ENCODE assay signal across 25 cellular contexts in the genomic region with DNA sequence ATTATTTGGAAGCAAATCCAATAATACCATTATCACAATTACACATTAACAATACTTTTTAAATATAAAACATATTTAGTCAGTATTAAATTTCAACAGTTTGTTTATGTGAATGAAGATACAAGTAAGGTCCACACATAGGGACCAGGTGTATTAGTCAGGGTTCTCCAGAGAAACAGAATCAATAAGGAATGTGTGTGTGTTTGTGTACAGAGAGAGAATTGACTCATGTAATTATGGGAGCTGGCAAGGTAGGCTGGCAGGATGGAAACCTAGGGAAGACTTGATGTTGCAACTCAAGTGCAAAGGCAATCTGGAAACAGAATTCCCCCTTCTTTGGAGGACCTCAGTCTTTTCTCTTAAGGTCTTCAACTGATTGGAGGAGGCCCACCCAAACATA.
DNase-seq lines count a peak whose midpoint lies in the region; ATAC-seq, FAIRE-seq and TF ChIP-seq lines count a peak whose summit lies in the region.
"Had no signal": no experiment of that assay in that cellular context is flagged by ENCODE, and none has a peak within 500 bp of the region (broad histone marks: within the 10 kb centered on the region; RNA-seq: fewer than 3 reads in every experiment).

No MANE protein-coding gene starts in this region.

- intact Hi-C loops in K562 (cut with micrococcal nuclease) = no loop called here

- H2AFZ ChIP-seq in K562 (ENCODE audit: low read depth, low read length) = no peak overlapping the region

- H3K4me3 Mint-ChIP-seq in activated CD4-positive, alpha-beta memory T cell treated with anti-CD3 and anti-CD28 coated beads, Interleukin-2, amount 10 ng/mL, durations not matched to agents 7 days and 5 days = no peak overlapping the region
- H3K4me3 Mint-ChIP-seq: CD4-positive, alpha-beta memory T cell; HFFc6 had no signal

- no peak for FAIRE-seq in K562 (lab: Jason Lieb, UNC)
- FAIRE-seq: GM19239 had no signal

- H3K9me3 Mint-ChIP-seq in activated CD4-positive, alpha-beta memory T cell treated with anti-CD3 and anti-CD28 coated beads, Interleukin-2, amount 10 ng/mL, durations not matched to agents 7 days and 5 days = no peaks in the 10 kb centered on the region

- no peaks in the 10 kb centered on the region for H3K79me2 ChIP-seq in K562 (ENCODE audit: control insufficient read depth, insufficient read depth, low read length)

- H3K4me2 ChIP-seq in K562 (ENCODE audit: insufficient read depth, low read length) = no peak overlapping the region
- H3K4me2 ChIP-seq: BLaER1 treated with 17β-estradiol and CSF1 and Interleukin-3, amounts not matched to agents 10 nM and 100 nM had no signal

- no peak overlapping the region for H3K9ac ChIP-seq in K562 (ENCODE audit: insufficient read depth in 1 of 2, low read depth in 2 of 2, low read length in 2 of 2)
- H3K9ac ChIP-seq: BLaER1 treated with 17β-estradiol and CSF1 and Interleukin-3, amounts not matched to agents 10 nM and 100 nM had no signal

- no peaks in the 10 kb centered on the region for H3K9me1 ChIP-seq in K562 (ENCODE audit: control insufficient read depth, insufficient read depth, low read length)

- CTCF ChIA-PET in K562 (lab: Yijun Ruan, JAX; ENCODE audit: low intra/inter-chr PET ratio) = no interaction called here
- CTCF ChIA-PET in activated CD4-positive, alpha-beta memory T cell treated with anti-CD3 and anti-CD28 coated beads, Interleukin-2, amount 10 ng/mL, durations not matched to agents 7 days and 5 days (lab: Charles Lee) = no interaction called here

- DNase-seq in DMS153 (lab: John Stamatoyannopoulos, UW) (peak; percentile 14), DMS153 treated with DMSO at 0.1 percent for 48 hours (lab: John Stamatoyannopoulos, UW; ENCODE audit: unreplicated experiment) (no peak), COR-L47 (lab: John Stamatoyannopoulos, UW) (peak; percentile 33), NCI-H2029 treated with DMSO at 0.1 percent for 48 hours (lab: John Stamatoyannopoulos, UW) (peak; percentile 32), K562 (ENCODE audit: extremely low read depth in 1 of 4, low spot score in 3 of 4) (no peak), NCI-H524 treated with DMSO at 0.1 percent for 48 hours (lab: John Stamatoyannopoulos, UW) (no peak)
- DNase-seq in activated CD4-positive, alpha-beta memory T cell treated with anti-CD3 and anti-CD28 coated beads, Interleukin-2, amount 10 ng/mL, durations not matched to agents 7 days and 5 days = no peak
- DNase-seq: ACHN; CD4-positive, alpha-beta memory T cell; EL; GF-D8; H7; HFFc6; Kasumi-1; MG63; NCI-H1048; NCI-H1417 treated with DMSO at 0.1 percent for 48 hours; NCI-H1930; NCI-H446 treated with DMSO at 0.1 percent for 48 hours; SHP77 treated with DMSO at 0.1 percent for 48 hours had no signal

- H3K4me3 ChIP-seq in K562 = no peak overlapping the region
- H3K4me3 ChIP-seq: BLaER1 treated with 17β-estradiol and CSF1 and Interleukin-3, amounts not matched to agents 10 nM and 100 nM; MG63 had no signal

- no peaks in the 10 kb centered on the region for H4K20me1 ChIP-seq in K562 (replicated peaks; ENCODE audit: control insufficient read depth, insufficient read depth, low read length)
- H4K20me1 ChIP-seq: BLaER1 treated with 17β-estradiol and CSF1 and Interleukin-3, amounts not matched to agents 10 nM and 100 nM had no signal

- H3K4me1 ChIP-seq in K562 (replicated peaks in 1 of 2; ENCODE audit: control insufficient read depth in 2 of 2, insufficient read depth in 2 of 2, low read length in 2 of 2) = no peaks in the 10 kb centered on the region
- H3K4me1 ChIP-seq: BLaER1 treated with 17β-estradiol and CSF1 and Interleukin-3, amounts not matched to agents 10 nM and 100 nM had no signal

- H3K27ac ChIP-seq in K562 (ENCODE audit: extremely low read depth, low read depth, low read length) = no peak overlapping the region
- H3K27ac ChIP-seq: 22Rv1; BLaER1 treated with 17β-estradiol and CSF1 and Interleukin-3, amounts not matched to agents 10 nM and 100 nM had no signal

- no TSS peak for BruUV-seq in K562 (replicated peaks; lab: Mats Ljungman, UMichigan)

- no peak for TF ChIP-seq CTCF in K562 (IDR thresholded peaks at IDR 0.05 in 2 of 3, conservative IDR thresholded peaks at IDR 0.05 in 1 of 3; ENCODE audit: insufficient read depth in 2 of 3, low read depth in 1 of 3, low read length in 3 of 3)

- TF ChIP-seq EP300 in K562 (IDR thresholded peaks at IDR 0.05; ENCODE audit: low read length) = no peak

- no peaks in the 10 kb centered on the region for H3K27me3 Mint-ChIP-seq in activated CD4-positive, alpha-beta memory T cell treated with anti-CD3 and anti-CD28 coated beads, Interleukin-2, amount 10 ng/mL, durations not matched to agents 7 days and 5 days

- POLR2A ChIA-PET in K562 (lab: Yijun Ruan, JAX) = interaction anchor here (0.6 to 1.1 kb wide), 3 partner anchors 18 to 223 kb away, joined by 3 read pairs; no protein-coding TSS in a partner anchor
- POLR2A ChIA-PET in activated CD4-positive, alpha-beta memory T cell treated with anti-CD3 and anti-CD28 coated beads, Interleukin-2, amount 10 ng/mL, durations not matched to agents 7 days and 5 days (lab: Charles Lee) = no interaction called here

- ATAC-seq in K562 = no peak
- no peak for ATAC-seq in GM21526 (IDR thresholded peaks at IDR 0.05; ENCODE audit: low FRiP score, unreplicated experiment)
- ATAC-seq: SK-N-SH treated with all-trans-retinoic acid at 6 μM for 48 hours had no signal

- no peaks in the 10 kb centered on the region for H3K9me3 ChIP-seq in K562 (replicated peaks; ENCODE audit: control insufficient read depth, insufficient read depth, low read depth, low read length)
- H3K9me3 ChIP-seq: BLaER1 treated with 17β-estradiol and CSF1 and Interleukin-3, amounts not matched to agents 10 nM and 100 nM; MG63 had no signal

- no peaks in the 10 kb centered on the region for H3K27me3 ChIP-seq in K562 (ENCODE audit: control insufficient read depth in 2 of 2, insufficient read depth in 2 of 2, low read length in 2 of 2)
- H3K27me3 ChIP-seq: BLaER1 treated with 17β-estradiol and CSF1 and Interleukin-3, amounts not matched to agents 10 nM and 100 nM; MG63 had no signal

- no peak for TF ChIP-seq POLR2A in K562 (conservative IDR thresholded peaks at IDR 0.05)

- H3K27ac Mint-ChIP-seq in activated CD4-positive, alpha-beta memory T cell treated with anti-CD3 and anti-CD28 coated beads, Interleukin-2, amount 10 ng/mL, durations not matched to agents 7 days and 5 days = no peak overlapping the region
- H3K27ac Mint-ChIP-seq: CD4-positive, alpha-beta memory T cell; HFFc6 had no signal

- TF ChIP-seq RAD21 in K562 (CRISPR knock-in tag; conservative IDR thresholded peaks at IDR 0.05 in 1 of 2, IDR thresholded peaks at IDR 0.05 in 1 of 2) = no peak

- H3K36me3 Mint-ChIP-seq in activated CD4-positive, alpha-beta memory T cell treated with anti-CD3 and anti-CD28 coated beads, Interleukin-2, amount 10 ng/mL, durations not matched to agents 7 days and 5 days (ENCODE audit: low read depth) = no peaks in the 10 kb centered on the region
- H3K36me3 Mint-ChIP-seq: CD4-positive, alpha-beta memory T cell had no signal

- no peaks in the 10 kb centered on the region for H3K4me1 Mint-ChIP-seq in activated CD4-positive, alpha-beta memory T cell treated with anti-CD3 and anti-CD28 coated beads, Interleukin-2, amount 10 ng/mL, durations not matched to agents 7 days and 5 days
- H3K4me1 Mint-ChIP-seq: CD4-positive, alpha-beta memory T cell had no signal

- in situ Hi-C loops in K562 (cut with MboI) = no loop called here

- no peaks in the 10 kb centered on the region for H3K36me3 ChIP-seq in K562 (ENCODE audit: control insufficient read depth, insufficient read depth, low read length)
- H3K36me3 ChIP-seq: BLaER1 treated with 17β-estradiol and CSF1 and Interleukin-3, amounts not matched to agents 10 nM and 100 nM; MG63 had no signal

TF ChIP-seq in K562, 482 proteins besides CTCF, POLR2A, EP300 and RAD21:
- TF ChIP-seq TRIM28 (IDR thresholded peaks at IDR 0.05) (no peak), ZNF134 (CRISPR knock-in tag; conservative IDR thresholded peaks at IDR 0.05) (peak; percentile 71)

Comparison
In these comparisons a context has a peak if more than half of its experiments do, and no peak if none do; other contexts are left out.
1. DNase-seq: peak in DMS153 (single experiment), COR-L47 (single experiment) and NCI-H2029 treated with DMSO at 0.1 percent for 48 hours (single experiment); none in DMS153 treated with DMSO at 0.1 percent for 48 hours (single experiment), K562 (0 of 4), NCI-H524 treated with DMSO at 0.1 percent for 48 hours (single experiment) and activated CD4-positive, alpha-beta memory T cell treated with anti-CD3 and anti-CD28 coated beads, Interleukin-2, amount 10 ng/mL, durations not matched to agents 7 days and 5 days (single experiment).